ENCODE assay signal across 2 cellular contexts in genomic region chr17:57373071-57373470, GRCh38.
TF ChIP-seq lines count a peak whose summit lies in the region.

No MANE protein-coding gene starts in this region.

TF ChIP-seq in HCT116, 20 proteins besides CTCF, POLR2A, EP300 and RAD21 (continued from another document):
- TF ChIP-seq ZBTB33 (IDR thresholded peaks at IDR 0.05; ENCODE audit: extremely low read depth, insufficient replicate concordance, low read length) (no peak), ELF1 (IDR thresholded peaks at IDR 0.05; ENCODE audit: borderline replicate concordance, low read depth) (no peak), CBX3 (IDR thresholded peaks at IDR 0.05; ENCODE audit: low read depth) (no peak), ATF3 (IDR thresholded peaks at IDR 0.05) (no peak), SRF (IDR thresholded peaks at IDR 0.05; ENCODE audit: low read depth) (no peak), FOSL1 (IDR thresholded peaks at IDR 0.05; ENCODE audit: low read depth) (no peak), SP1 (IDR thresholded peaks at IDR 0.05; ENCODE audit: low read depth) (no peak), EZH2phosphoT487 (IDR thresholded peaks at IDR 0.05; ENCODE audit: borderline replicate concordance) (no peak)

TF ChIP-seq in K562, 482 proteins besides CTCF, POLR2A, EP300 and RAD21 (continued from another document):
- TF ChIP-seq GTF2A2 (tag; IDR thresholded peaks at IDR 0.05) (no peak), CCAR2 (IDR thresholded peaks at IDR 0.05; ENCODE audit: low read depth, low read length) (no peak), GABPA (tag; conservative IDR thresholded peaks at IDR 0.05; ENCODE audit: low read depth) (no peak), RBM15 (IDR thresholded peaks at IDR 0.05; ENCODE audit: insufficient read depth, low read length) (no peak), SNIP1 (IDR thresholded peaks at IDR 0.05; ENCODE audit: low read depth) (no peak), TAF9B (IDR thresholded peaks at IDR 0.05; ENCODE audit: partially characterized antibody) (no peak), RBM25 (IDR thresholded peaks at IDR 0.05; ENCODE audit: low read depth, low read length, severe bottlenecking) (peak; percentile 59), JUND (IDR thresholded peaks at IDR 0.05; ENCODE audit: borderline replicate concordance, low read depth, low read length) (no peak), JUND (tag; IDR thresholded peaks at IDR 0.05; ENCODE audit: borderline replicate concordance, low read depth, low read length) (no peak), KLF1 (tag; IDR thresholded peaks at IDR 0.05) (no peak), PHF8 (IDR thresholded peaks at IDR 0.05; ENCODE audit: borderline replicate concordance, low read length) (no peak), CEBPG (CRISPR knock-in tag; IDR thresholded peaks at IDR 0.05) (no peak), CEBPG (tag; conservative IDR thresholded peaks at IDR 0.05 in 1 of 2, IDR thresholded peaks at IDR 0.05 in 1 of 2) (0 out of 4 replicates have a peak, but pooled peaks of 1 of the 2 experiments have one; percentile 24), ZNF41 (CRISPR knock-in tag; conservative IDR thresholded peaks at IDR 0.05) (no peak)
